In the genomic region with DNA sequence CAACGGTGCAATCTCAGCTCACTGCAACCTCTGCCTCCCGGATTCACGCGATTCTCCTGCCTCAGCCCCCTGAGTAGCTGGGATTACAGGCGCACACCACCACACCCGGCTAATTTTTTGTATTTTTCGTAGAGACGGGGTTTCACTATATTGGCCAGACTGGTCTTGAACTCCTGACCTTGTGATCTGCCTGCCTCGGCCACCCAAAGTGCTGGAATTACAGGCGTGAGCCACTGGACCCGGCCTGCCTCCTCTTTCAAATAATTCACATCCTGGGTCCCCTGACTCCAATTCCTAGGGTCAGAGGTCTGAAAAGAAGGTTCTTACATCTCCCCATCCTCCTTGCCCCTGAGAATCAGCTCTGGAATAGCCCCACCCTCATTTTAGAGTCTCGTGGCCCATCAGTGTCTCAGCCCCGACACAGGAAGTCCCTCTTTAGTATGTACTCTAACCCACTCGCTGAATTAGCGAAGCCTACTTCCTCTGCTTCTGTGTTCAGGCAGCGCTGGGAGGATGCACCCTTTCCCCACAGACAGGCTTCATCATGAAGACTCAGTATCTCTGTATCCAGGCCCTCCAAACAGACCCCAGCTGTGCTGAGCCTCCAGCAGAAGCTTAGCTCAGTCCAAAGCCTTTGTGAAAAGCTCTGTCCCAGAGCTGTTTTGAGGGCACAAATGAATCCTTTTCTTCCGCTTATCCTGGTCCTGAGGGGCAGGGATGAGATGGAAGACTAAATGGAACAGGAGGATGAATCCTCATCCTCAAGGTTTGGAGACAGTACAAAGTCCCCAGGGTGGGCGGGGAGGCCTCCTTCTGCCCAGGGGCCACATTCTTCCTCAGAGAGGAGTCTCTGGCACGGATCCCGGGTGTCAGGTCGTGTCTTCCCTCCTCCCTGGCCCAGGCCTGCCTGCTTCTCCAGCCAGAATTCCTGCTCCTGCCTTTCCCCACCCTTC, we compare ENCODE assay signal across 9 cellular contexts. TPM values are rescaled to one million over a fixed set of nuclear protein-coding genes. Genes with fewer than 3 reads are reported as not detected.
DNase-seq lines count a peak whose midpoint lies in the region; ATAC-seq lines count a peak whose summit lies in the region.
"Had no signal": no experiment of that assay in that cellular context is flagged by ENCODE, and none has a peak within 500 bp of the region (broad histone marks: within the 10 kb centered on the region; RNA-seq: fewer than 3 reads in every experiment).

No MANE protein-coding gene starts in this region.

- H3K36me3 Mint-ChIP-seq in CD8-positive, alpha-beta memory T cell = peaks cover 0 to 12% (median 0%) of the 10 kb centered on the region in 3 donors
- no peaks in the 10 kb centered on the region for H3K36me3 Mint-ChIP-seq in T-helper 2 cell treated with Interferon-gamma antibody and Interleukin-4, amounts not matched to agents 5 μg/mL and 100 μg/mL, for 36 hours (ENCODE audit: low read depth)

- DNase-seq in CD8-positive, alpha-beta memory T cell = peak; percentile 30 to 69 (median 56)
- DNase-seq in T-helper 2 cell treated with Interferon-gamma antibody and Interleukin-4, amounts not matched to agents 5 μg/mL and 100 μg/mL, for 36 hours (ENCODE audit: low spot score) = no peak
- peak; percentile 70 for DNase-seq in pons (ENCODE audit: low spot score)
- no peak for DNase-seq in GF-D8 (lab: John Stamatoyannopoulos, UW)
- DNase-seq in DMS79 (lab: John Stamatoyannopoulos, UW) = no peak

- H3K27me3 Mint-ChIP-seq in CD8-positive, alpha-beta memory T cell = no peaks in the 10 kb centered on the region
- no peaks in the 10 kb centered on the region for H3K27me3 Mint-ChIP-seq in T-helper 2 cell treated with Interferon-gamma antibody and Interleukin-4, amounts not matched to agents 5 μg/mL and 100 μg/mL, for 36 hours (ENCODE audit: low read depth)

- peaks cover 64 to 74% (median 66%) of the 10 kb centered on the region in 3 donors for H3K4me1 Mint-ChIP-seq in CD8-positive, alpha-beta memory T cell
- peaks cover 45% of the 10 kb centered on the region for H3K4me1 Mint-ChIP-seq in T-helper 2 cell treated with Interferon-gamma antibody and Interleukin-4, amounts not matched to agents 5 μg/mL and 100 μg/mL, for 36 hours (ENCODE audit: low read depth)

- H3K4me1 ChIP-seq in CD8-positive, alpha-beta memory T cell (ENCODE audit: insufficient read depth, low read length) = peaks cover 48% of the 10 kb centered on the region
- H3K4me1 ChIP-seq in duodenal mucosa (ENCODE audit: control insufficient read depth in 1 of 2, insufficient read depth in 2 of 2, low read length in 2 of 2) = peaks cover 27 to 44% of the 10 kb centered on the region in 2 donors

- peak overlapping the region; percentile 52 to 64 for H3K9ac ChIP-seq in duodenal mucosa (ENCODE audit: low read depth in 1 of 2, low read length in 2 of 2)

- CTCF ChIA-PET in CD8-positive, alpha-beta memory T cell (lab: Charles Lee) = interaction anchor here (1.1 to 3.1 kb wide), 4 partner anchors 11 to 120 kb away, joined by 3 to 9 read pairs (median 4); a partner anchor contains a TSS

- H3K27ac ChIP-seq in CD8-positive, alpha-beta memory T cell (ENCODE audit: low read depth, low read length) = peak overlapping the region; percentile 60
- peak overlapping the region; percentile 82 for H3K27ac ChIP-seq in duodenal mucosa (ENCODE audit: low read depth, low read length)
- H3K27ac ChIP-seq: cardiac muscle cell had no signal

- POLR2A ChIA-PET in CD8-positive, alpha-beta memory T cell (lab: Charles Lee) = interaction anchor here (1.2 to 2.1 kb wide), 3 partner anchors 19 to 142 kb away, joined by 3 to 15 read pairs (median 10); a partner anchor contains a TSS

- ATAC-seq in GM19025 (IDR thresholded peaks at IDR 0.05; ENCODE audit: low read depth, unreplicated experiment) (peak; percentile 52), HG03378 (IDR thresholded peaks at IDR 0.05; ENCODE audit: unreplicated experiment) (peak; percentile 51)

- H3K9me3 ChIP-seq in CD8-positive, alpha-beta memory T cell (ENCODE audit: low read length) = no peaks in the 10 kb centered on the region
- H3K9me3 ChIP-seq in duodenal mucosa (ENCODE audit: control insufficient read depth in 1 of 2, low read length in 2 of 2) = no peaks in the 10 kb centered on the region

- peak overlapping the region; percentile 67 for H3K4me3 ChIP-seq in CD8-positive, alpha-beta memory T cell (ENCODE audit: low read length)
- peak overlapping the region in 1 of 2 donors; percentile 28 for H3K4me3 ChIP-seq in duodenal mucosa (ENCODE audit: low read depth in 1 of 2, low read length in 2 of 2)
- H3K4me3 ChIP-seq: cardiac muscle cell had no signal

- peak overlapping the region; percentile 82 to 95 (median 92) for H3K4me3 Mint-ChIP-seq in CD8-positive, alpha-beta memory T cell
- peak overlapping the region; percentile 82 for H3K4me3 Mint-ChIP-seq in T-helper 2 cell treated with Interferon-gamma antibody and Interleukin-4, amounts not matched to agents 5 μg/mL and 100 μg/mL, for 36 hours

- H3K36me3 ChIP-seq in CD8-positive, alpha-beta memory T cell (ENCODE audit: insufficient read depth, low read length) = no peaks in the 10 kb centered on the region
- H3K36me3 ChIP-seq in duodenal mucosa (ENCODE audit: control insufficient read depth in 1 of 2, insufficient read depth in 2 of 2, low read length in 2 of 2) = no peaks in the 10 kb centered on the region
- H3K36me3 ChIP-seq: cardiac muscle cell had no signal

- no peaks in the 10 kb centered on the region for H3K27me3 ChIP-seq in CD8-positive, alpha-beta memory T cell (ENCODE audit: insufficient read depth, low read length, poor library complexity, severe bottlenecking)
- no peaks in the 10 kb centered on the region for H3K27me3 ChIP-seq in duodenal mucosa (ENCODE audit: control insufficient read depth in 1 of 2, insufficient read depth in 2 of 2, low read length in 2 of 2)
- H3K27me3 ChIP-seq: cardiac muscle cell had no signal

- peak overlapping the region; percentile 92 to 100 (median 98) for H3K27ac Mint-ChIP-seq in CD8-positive, alpha-beta memory T cell
- peak overlapping the region; percentile 97 for H3K27ac Mint-ChIP-seq in T-helper 2 cell treated with Interferon-gamma antibody and Interleukin-4, amounts not matched to agents 5 μg/mL and 100 μg/mL, for 36 hours

- H3K9me3 Mint-ChIP-seq in CD8-positive, alpha-beta memory T cell = no peaks in the 10 kb centered on the region
- H3K9me3 Mint-ChIP-seq in T-helper 2 cell treated with Interferon-gamma antibody and Interleukin-4, amounts not matched to agents 5 μg/mL and 100 μg/mL, for 36 hours = no peaks in the 10 kb centered on the region

RNA-seq across cellular contexts. Expression of a gene that starts 3.5 kb away (rescaled TPM):
- total RNA-seq in CD8-positive, alpha-beta memory T cell = 10 to 100 TPM; 10.6 to 11.4 TPM
- polyA plus RNA-seq in CD8-positive, alpha-beta memory T cell = 26.5 TPM

RNA-seq across cellular contexts. Expression of a gene that starts 14.9 kb away (rescaled TPM):
- total RNA-seq in CD8-positive, alpha-beta memory T cell = 1 to 10 TPM; 1.8 to 2.0 TPM
- polyA plus RNA-seq in CD8-positive, alpha-beta memory T cell = not detected

RNA-seq across cellular contexts. Expression of a gene that starts 25.1 kb away (rescaled TPM):
- 100 to 1,000 TPM; 287 to 293 TPM for total RNA-seq in CD8-positive, alpha-beta memory T cell
- polyA plus RNA-seq in CD8-positive, alpha-beta memory T cell = 58.1 TPM

RNA-seq across cellular contexts. Expression of a gene that starts 30.6 kb away (rescaled TPM):
- 10 to 100 TPM; 17.4 to 18.5 TPM for total RNA-seq in CD8-positive, alpha-beta memory T cell
- 80.3 TPM for polyA plus RNA-seq in CD8-positive, alpha-beta memory T cell

RNA-seq across cellular contexts. Expression of a gene that starts 56.9 kb away (rescaled TPM):
- 10 to 100 TPM; 58.1 to 63.3 TPM for total RNA-seq in CD8-positive, alpha-beta memory T cell
- 37.2 TPM for polyA plus RNA-seq in CD8-positive, alpha-beta memory T cell

Comparison
In these comparisons a context has a peak if more than half of its experiments do, and no peak if none do; other contexts are left out.
1. DNase-seq: peak in CD8-positive, alpha-beta memory T cell (5 of 5) and pons (single experiment); none in T-helper 2 cell treated with Interferon-gamma antibody and Interleukin-4, amounts not matched to agents 5 μg/mL and 100 μg/mL, for 36 hours (single experiment), GF-D8 (single experiment) and DMS79 (single experiment).